In genomic region chr11:125180413-125181305, GRCh38 we compare ENCODE assay signal across 1 cellular context.
TF ChIP-seq lines count a peak whose summit lies in the region.

No MANE protein-coding gene starts in this region.

TF ChIP-seq in endothelial cell of umbilical vein, 7 proteins besides CTCF, POLR2A, EP300 and RAD21:
- no peak for TF ChIP-seq FOS (IDR thresholded peaks at IDR 0.05; ENCODE audit: borderline replicate concordance, insufficient read depth, low read length)
- no peak for TF ChIP-seq MYC (IDR thresholded peaks at IDR 0.05; ENCODE audit: low read depth, low read length)
- TF ChIP-seq JUN (IDR thresholded peaks at IDR 0.05; ENCODE audit: borderline replicate concordance, insufficient read depth, insufficient read length, low read depth): no peak
- no peak for TF ChIP-seq EZH2 (IDR thresholded peaks at IDR 0.05; ENCODE audit: borderline replicate concordance, low read depth, low read length, severe bottlenecking)
- TF ChIP-seq GATA2 (IDR thresholded peaks at IDR 0.05; ENCODE audit: insufficient read depth, insufficient read length, low read depth, low read length): no peak
